In the genomic region with DNA sequence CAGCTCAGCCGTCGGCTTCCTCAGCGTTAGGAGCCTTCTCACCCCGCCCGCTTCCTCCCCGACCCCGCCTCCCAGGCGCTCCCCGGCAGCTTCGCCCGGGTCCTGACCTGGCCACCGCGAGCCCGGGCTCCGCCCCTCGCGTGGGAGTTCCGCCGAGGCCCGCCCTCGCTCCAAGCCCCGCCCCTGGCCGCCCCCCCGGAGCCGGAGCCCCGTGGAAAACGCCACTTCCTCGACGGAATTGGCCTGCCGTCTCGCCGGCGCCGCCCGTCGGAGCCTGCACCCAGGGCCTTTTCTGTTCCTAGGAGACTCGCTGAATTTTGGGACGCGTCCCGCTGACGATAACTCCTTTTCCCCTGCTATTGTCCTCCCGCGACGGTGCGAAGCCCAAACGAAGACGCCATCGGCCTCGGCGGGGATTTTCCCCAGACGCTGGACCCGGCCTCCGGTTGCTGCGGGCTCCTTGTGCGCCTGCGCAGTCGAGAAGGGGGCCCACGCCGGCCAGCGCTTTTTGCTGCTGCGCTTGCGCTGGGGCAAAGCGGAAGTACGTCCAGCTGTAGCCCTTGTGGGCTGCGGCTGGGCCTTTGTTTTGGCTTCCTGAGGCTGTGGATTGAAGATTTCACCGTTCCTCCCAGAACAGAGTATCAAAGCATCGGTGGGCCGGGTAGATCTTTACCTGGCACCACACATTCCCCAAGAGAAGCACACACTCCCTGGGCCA, we compare ENCODE assay signal across 1 cellular context.
A peak's percentile ranks its signal among the peaks of the same experiment; 100 is the strongest.
TF ChIP-seq lines count a peak whose summit lies in the region.

No MANE protein-coding gene starts in this region.

TF ChIP-seq in HepG2, 621 proteins besides CTCF, POLR2A, EP300 and RAD21 (continued from another document and continues in another):
- TF ChIP-seq ZNF383 (CRISPR knock-in tag; IDR thresholded peaks at IDR 0.05; ENCODE audit: borderline replicate concordance), result 0 out of 2 replicates have a peak, but pooled peaks have one; percentile 65
- peak; percentile 85 for TF ChIP-seq ZFY (CRISPR knock-in tag; IDR thresholded peaks at IDR 0.05)
- TF ChIP-seq NCOR1 (IDR thresholded peaks at IDR 0.05; ENCODE audit: borderline replicate concordance, low read length), result no peak
- 0 out of 2 replicates have a peak, but pooled peaks have one; percentile 42 for TF ChIP-seq TP53 (CRISPR knock-in tag; conservative IDR thresholded peaks at IDR 0.05)
- no peak; the same call in 1 of the 2 replicates for TF ChIP-seq KAT7 (CRISPR knock-in tag; IDR thresholded peaks at IDR 0.05; ENCODE audit: borderline replicate concordance)
- no peak for TF ChIP-seq MLX (CRISPR knock-in tag; IDR thresholded peaks at IDR 0.05)
- TF ChIP-seq ZNF30 (CRISPR knock-in tag; IDR thresholded peaks at IDR 0.05), result no peak; the same call in 1 of the 2 replicates
- no peak for TF ChIP-seq ZNF768 (CRISPR knock-in tag; IDR thresholded peaks at IDR 0.05)
- TF ChIP-seq, protein P1, sequence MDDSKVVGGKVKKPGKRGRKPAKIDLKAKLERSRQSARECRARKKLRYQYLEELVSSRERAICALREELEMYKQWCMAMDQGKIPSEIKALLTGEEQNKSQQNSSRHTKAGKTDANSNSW (CRISPR knock-in tag; IDR thresholded peaks at IDR 0.05; ENCODE audit: borderline replicate concordance), result no peak
- no peak for TF ChIP-seq MBD4 (IDR thresholded peaks at IDR 0.05; ENCODE audit: borderline replicate concordance, low read length)
- 0 out of 2 replicates have a peak, but pooled peaks have one; percentile 16 for TF ChIP-seq ZFP37 (CRISPR knock-in tag; IDR thresholded peaks at IDR 0.05; ENCODE audit: borderline replicate concordance)
- TF ChIP-seq, protein P2, sequence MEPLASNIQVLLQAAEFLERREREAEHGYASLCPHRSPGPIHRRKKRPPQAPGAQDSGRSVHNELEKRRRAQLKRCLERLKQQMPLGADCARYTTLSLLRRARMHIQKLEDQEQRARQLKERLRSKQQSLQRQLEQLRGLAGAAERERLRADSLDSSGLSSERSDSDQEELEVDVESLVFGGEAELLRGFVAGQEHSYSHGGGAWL (CRISPR knock-in tag; IDR thresholded peaks at IDR 0.05), result 0 out of 2 replicates have a peak, but pooled peaks have one; percentile 67
- no peak for TF ChIP-seq ZNF737 (CRISPR knock-in tag; IDR thresholded peaks at IDR 0.05; ENCODE audit: borderline replicate concordance)
- no peak for TF ChIP-seq RBM22 (optimal IDR thresholded peaks at IDR 0.05; ENCODE audit: low read length)
- no peak for TF ChIP-seq TCF12 (IDR thresholded peaks at IDR 0.05)
- TF ChIP-seq TCF12 (CRISPR knock-in tag; IDR thresholded peaks at IDR 0.05), result peak; percentile 49; the same call in 1 of the 2 replicates
- 0 out of 2 replicates have a peak, but pooled peaks have one; percentile 26 for TF ChIP-seq ZNF589 (CRISPR knock-in tag; conservative IDR thresholded peaks at IDR 0.05)
- TF ChIP-seq, protein P3, sequence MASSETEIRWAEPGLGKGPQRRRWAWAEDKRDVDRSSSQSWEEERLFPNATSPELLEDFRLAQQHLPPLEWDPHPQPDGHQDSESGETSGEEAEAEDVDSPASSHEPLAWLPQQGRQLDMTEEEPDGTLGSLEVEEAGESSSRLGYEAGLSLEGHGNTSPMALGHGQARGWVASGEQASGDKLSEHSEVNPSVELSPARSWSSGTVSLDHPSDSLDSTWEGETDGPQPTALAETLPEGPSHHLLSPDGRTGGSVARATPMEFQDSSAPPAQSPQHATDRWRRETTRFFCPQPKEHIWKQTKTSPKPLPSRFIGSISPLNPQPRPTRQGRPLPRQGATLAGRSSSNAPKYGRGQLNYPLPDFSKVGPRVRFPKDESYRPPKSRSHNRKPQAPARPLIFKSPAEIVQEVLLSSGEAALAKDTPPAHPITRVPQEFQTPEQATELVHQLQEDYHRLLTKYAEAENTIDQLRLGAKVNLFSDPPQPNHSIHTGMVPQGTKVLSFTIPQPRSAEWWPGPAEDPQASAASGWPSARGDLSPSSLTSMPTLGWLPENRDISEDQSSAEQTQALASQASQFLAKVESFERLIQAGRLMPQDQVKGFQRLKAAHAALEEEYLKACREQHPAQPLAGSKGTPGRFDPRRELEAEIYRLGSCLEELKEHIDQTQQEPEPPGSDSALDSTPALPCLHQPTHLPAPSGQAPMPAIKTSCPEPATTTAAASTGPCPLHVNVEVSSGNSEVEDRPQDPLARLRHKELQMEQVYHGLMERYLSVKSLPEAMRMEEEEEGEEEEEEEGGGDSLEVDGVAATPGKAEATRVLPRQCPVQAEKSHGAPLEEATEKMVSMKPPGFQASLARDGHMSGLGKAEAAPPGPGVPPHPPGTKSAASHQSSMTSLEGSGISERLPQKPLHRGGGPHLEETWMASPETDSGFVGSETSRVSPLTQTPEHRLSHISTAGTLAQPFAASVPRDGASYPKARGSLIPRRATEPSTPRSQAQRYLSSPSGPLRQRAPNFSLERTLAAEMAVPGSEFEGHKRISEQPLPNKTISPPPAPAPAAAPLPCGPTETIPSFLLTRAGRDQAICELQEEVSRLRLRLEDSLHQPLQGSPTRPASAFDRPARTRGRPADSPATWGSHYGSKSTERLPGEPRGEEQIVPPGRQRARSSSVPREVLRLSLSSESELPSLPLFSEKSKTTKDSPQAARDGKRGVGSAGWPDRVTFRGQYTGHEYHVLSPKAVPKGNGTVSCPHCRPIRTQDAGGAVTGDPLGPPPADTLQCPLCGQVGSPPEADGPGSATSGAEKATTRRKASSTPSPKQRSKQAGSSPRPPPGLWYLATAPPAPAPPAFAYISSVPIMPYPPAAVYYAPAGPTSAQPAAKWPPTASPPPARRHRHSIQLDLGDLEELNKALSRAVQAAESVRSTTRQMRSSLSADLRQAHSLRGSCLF (CRISPR knock-in tag; IDR thresholded peaks at IDR 0.05; ENCODE audit: borderline replicate concordance), result peak; percentile 81; the same call in 1 of the 2 replicates
- TF ChIP-seq ZNF557 (CRISPR knock-in tag; IDR thresholded peaks at IDR 0.05), result no peak
- TF ChIP-seq RBM39 (IDR thresholded peaks at IDR 0.05; ENCODE audit: low read depth, low read length, poor library complexity, severe bottlenecking), result no peak
- peak; percentile 71 for TF ChIP-seq MXD4 (CRISPR knock-in tag; IDR thresholded peaks at IDR 0.05)
- no peak; the same call in 1 of the 2 replicates for TF ChIP-seq ESRRA (CRISPR knock-in tag; IDR thresholded peaks at IDR 0.05; ENCODE audit: low read depth)
- TF ChIP-seq ZNF816 (CRISPR knock-in tag; IDR thresholded peaks at IDR 0.05; ENCODE audit: borderline replicate concordance), result 0 out of 2 replicates have a peak, but pooled peaks have one; percentile 55
- no peak; the same call in 1 of the 2 replicates for TF ChIP-seq HOXA3 (CRISPR knock-in tag; IDR thresholded peaks at IDR 0.05)
- no peak for TF ChIP-seq CREB3 (CRISPR knock-in tag; IDR thresholded peaks at IDR 0.05)
- no peak for TF ChIP-seq ZNF382 (CRISPR knock-in tag; IDR thresholded peaks at IDR 0.05; ENCODE audit: borderline replicate concordance)
- peak; percentile 41; the same call in 1 of the 2 replicates for TF ChIP-seq ARNTL (CRISPR knock-in tag; IDR thresholded peaks at IDR 0.05)
- TF ChIP-seq, protein P4, sequence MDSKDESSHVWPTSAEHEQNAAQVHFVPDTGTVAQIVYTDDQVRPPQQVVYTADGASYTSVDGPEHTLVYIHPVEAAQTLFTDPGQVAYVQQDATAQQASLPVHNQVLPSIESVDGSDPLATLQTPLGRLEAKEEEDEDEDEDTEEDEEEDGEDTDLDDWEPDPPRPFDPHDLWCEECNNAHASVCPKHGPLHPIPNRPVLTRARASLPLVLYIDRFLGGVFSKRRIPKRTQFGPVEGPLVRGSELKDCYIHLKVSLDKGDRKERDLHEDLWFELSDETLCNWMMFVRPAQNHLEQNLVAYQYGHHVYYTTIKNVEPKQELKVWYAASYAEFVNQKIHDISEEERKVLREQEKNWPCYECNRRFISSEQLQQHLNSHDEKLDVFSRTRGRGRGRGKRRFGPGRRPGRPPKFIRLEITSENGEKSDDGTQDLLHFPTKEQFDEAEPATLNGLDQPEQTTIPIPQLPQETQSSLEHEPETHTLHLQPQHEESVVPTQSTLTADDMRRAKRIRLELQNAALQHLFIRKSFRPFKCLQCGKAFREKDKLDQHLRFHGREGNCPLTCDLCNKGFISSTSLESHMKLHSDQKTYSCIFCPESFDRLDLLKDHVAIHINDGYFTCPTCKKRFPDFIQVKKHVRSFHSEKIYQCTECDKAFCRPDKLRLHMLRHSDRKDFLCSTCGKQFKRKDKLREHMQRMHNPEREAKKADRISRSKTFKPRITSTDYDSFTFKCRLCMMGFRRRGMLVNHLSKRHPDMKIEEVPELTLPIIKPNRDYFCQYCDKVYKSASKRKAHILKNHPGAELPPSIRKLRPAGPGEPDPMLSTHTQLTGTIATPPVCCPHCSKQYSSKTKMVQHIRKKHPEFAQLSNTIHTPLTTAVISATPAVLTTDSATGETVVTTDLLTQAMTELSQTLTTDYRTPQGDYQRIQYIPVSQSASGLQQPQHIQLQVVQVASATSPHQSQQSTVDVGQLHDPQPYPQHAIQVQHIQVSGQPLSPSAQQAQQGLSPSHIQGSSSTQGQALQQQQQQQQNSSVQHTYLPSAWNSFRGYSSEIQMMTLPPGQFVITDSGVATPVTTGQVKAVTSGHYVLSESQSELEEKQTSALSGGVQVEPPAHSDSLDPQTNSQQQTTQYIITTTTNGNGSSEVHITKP (CRISPR knock-in tag; IDR thresholded peaks at IDR 0.05; ENCODE audit: low read depth), result peak; percentile 32; the same call in 1 of the 2 replicates
- 0 out of 2 replicates have a peak, but pooled peaks have one; percentile 32 for TF ChIP-seq EEA1 (CRISPR knock-in tag; IDR thresholded peaks at IDR 0.05; ENCODE audit: borderline replicate concordance)
- TF ChIP-seq, protein P5, sequence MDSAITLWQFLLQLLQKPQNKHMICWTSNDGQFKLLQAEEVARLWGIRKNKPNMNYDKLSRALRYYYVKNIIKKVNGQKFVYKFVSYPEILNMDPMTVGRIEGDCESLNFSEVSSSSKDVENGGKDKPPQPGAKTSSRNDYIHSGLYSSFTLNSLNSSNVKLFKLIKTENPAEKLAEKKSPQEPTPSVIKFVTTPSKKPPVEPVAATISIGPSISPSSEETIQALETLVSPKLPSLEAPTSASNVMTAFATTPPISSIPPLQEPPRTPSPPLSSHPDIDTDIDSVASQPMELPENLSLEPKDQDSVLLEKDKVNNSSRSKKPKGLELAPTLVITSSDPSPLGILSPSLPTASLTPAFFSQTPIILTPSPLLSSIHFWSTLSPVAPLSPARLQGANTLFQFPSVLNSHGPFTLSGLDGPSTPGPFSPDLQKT (CRISPR knock-in tag; IDR thresholded peaks at IDR 0.05; ENCODE audit: borderline replicate concordance), result 0 out of 2 replicates have a peak, but pooled peaks have one; percentile 48
- TF ChIP-seq CAMTA2 (CRISPR knock-in tag; IDR thresholded peaks at IDR 0.05; ENCODE audit: borderline replicate concordance), result no peak
- TF ChIP-seq ZNF781 (CRISPR knock-in tag; IDR thresholded peaks at IDR 0.05; ENCODE audit: borderline replicate concordance, not compliant biosample characterization), result peak; percentile 89
- TF ChIP-seq, protein P6, sequence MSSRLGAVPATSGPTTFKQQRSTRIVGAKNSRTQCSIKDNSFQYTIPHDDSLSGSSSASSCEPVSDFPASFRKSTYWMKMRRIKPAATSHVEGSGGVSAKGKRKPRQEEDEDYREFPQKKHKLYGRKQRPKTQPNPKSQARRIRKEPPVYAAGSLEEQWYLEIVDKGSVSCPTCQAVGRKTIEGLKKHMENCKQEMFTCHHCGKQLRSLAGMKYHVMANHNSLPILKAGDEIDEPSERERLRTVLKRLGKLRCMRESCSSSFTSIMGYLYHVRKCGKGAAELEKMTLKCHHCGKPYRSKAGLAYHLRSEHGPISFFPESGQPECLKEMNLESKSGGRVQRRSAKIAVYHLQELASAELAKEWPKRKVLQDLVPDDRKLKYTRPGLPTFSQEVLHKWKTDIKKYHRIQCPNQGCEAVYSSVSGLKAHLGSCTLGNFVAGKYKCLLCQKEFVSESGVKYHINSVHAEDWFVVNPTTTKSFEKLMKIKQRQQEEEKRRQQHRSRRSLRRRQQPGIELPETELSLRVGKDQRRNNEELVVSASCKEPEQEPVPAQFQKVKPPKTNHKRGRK (CRISPR knock-in tag; IDR thresholded peaks at IDR 0.05), result no peak
- TF ChIP-seq, protein P7, sequence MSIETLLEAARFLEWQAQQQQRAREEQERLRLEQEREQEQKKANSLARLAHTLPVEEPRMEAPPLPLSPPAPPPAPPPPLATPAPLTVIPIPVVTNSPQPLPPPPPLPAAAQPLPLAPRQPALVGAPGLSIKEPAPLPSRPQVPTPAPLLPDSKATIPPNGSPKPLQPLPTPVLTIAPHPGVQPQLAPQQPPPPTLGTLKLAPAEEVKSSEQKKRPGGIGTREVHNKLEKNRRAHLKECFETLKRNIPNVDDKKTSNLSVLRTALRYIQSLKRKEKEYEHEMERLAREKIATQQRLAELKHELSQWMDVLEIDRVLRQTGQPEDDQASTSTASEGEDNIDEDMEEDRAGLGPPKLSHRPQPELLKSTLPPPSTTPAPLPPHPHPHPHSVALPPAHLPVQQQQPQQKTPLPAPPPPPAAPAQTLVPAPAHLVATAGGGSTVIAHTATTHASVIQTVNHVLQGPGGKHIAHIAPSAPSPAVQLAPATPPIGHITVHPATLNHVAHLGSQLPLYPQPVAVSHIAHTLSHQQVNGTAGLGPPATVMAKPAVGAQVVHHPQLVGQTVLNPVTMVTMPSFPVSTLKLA (IDR thresholded peaks at IDR 0.05), result no peak
- TF ChIP-seq MAFK (conservative IDR thresholded peaks at IDR 0.05 in 1 of 2, IDR thresholded peaks at IDR 0.05 in 1 of 2; ENCODE audit: low read length in 2 of 2), result no peak
- TF ChIP-seq ZZZ3 (CRISPR knock-in tag; IDR thresholded peaks at IDR 0.05; ENCODE audit: borderline replicate concordance), result no peak
- TF ChIP-seq GATA4 (IDR thresholded peaks at IDR 0.05; ENCODE audit: borderline replicate concordance, low read depth), result no peak
- no peak; the same call in 1 of the 2 replicates for TF ChIP-seq ZNF703 (CRISPR knock-in tag; IDR thresholded peaks at IDR 0.05; ENCODE audit: borderline replicate concordance)
- TF ChIP-seq ZBTB2 (CRISPR knock-in tag; IDR thresholded peaks at IDR 0.05; ENCODE audit: low read depth), result peak; percentile 81
- peak; percentile 81 for TF ChIP-seq KAT8 (CRISPR knock-in tag; IDR thresholded peaks at IDR 0.05)
- TF ChIP-seq ZNF484 (CRISPR knock-in tag; IDR thresholded peaks at IDR 0.05; ENCODE audit: borderline replicate concordance, low read depth), result no peak
